ENCODE assay signal across 27 cellular contexts in genomic region chr5:171120986-171121622, GRCh38.
"Had no signal": no experiment of that assay in that cellular context is flagged by ENCODE, and none has a peak within 500 bp of the region (broad histone marks: within the 10 kb centered on the region; RNA-seq: fewer than 3 reads in every experiment).

No MANE protein-coding gene starts in this region.

- H3K27ac Mint-ChIP-seq: immature natural killer cell; mesothelial cell of epicardium; natural killer cell treated with Interleukin-12 subunit alpha and Interleukin-12 subunit beta and Interleukin-15 and Interleukin-18, amount 100 ng/mL, for 72 hours; stimulated activated memory B cell treated with anti-CD40 and anti-IgM and Interleukin-4, amounts not matched to agents 10 μg/mL and 1 μg/mL and 100 μg/mL, for 72 hours had no signal

- DNase-seq: effector CD4-positive, alpha-beta T cell; hypothalamus; immature natural killer cell; islet precursor cell; left ventricle myocardium superior; mesenchymal stem cell; mucosa of descending colon; naive B cell; nucleus accumbens; ovary; psoas muscle; spleen; stimulated activated CD4-positive, alpha-beta T cell treated with anti-CD3 and anti-CD28 coated beads, Interleukin-4, amount 100 ng/mL, for 4 hours; stimulated activated naive CD8-positive, alpha-beta T cell treated with anti-CD3 and anti-CD28 coated beads, Interleukin-15, Interleukin-2, amounts not matched to agents 100 U/mL and 50 U/mL, for 24 hours; substantia nigra; testis; tibial artery had no signal

- H3K4me1 ChIP-seq: psoas muscle, spleen, testis, tibial artery, upper lobe of left lung had no signal

- H3K4me3 Mint-ChIP-seq: immature natural killer cell; mesothelial cell of epicardium; naive B cell; natural killer cell treated with Interleukin-12 subunit alpha and Interleukin-12 subunit beta and Interleukin-15 and Interleukin-18, amount 100 ng/mL, for 72 hours; stimulated activated memory B cell treated with anti-CD40 and anti-IgM and Interleukin-4, amounts not matched to agents 10 μg/mL and 1 μg/mL and 100 μg/mL, for 72 hours had no signal

- H3K36me3 Mint-ChIP-seq: stimulated activated memory B cell treated with anti-CD40 and anti-IgM and Interleukin-4, amounts not matched to agents 10 μg/mL and 1 μg/mL and 100 μg/mL, for 72 hours had no signal

- H3K9me3 ChIP-seq: mucosa of descending colon, ovary, psoas muscle, testis, tibial artery had no signal

- ATAC-seq: left ventricle myocardium superior; mucosa of descending colon; natural killer cell treated with Interleukin-12 subunit alpha and Interleukin-12 subunit beta and Interleukin-15 and Interleukin-18, amount 100 ng/mL, for 72 hours; psoas muscle; right cardiac atrium; stimulated activated memory B cell treated with anti-CD40 and anti-IgM and Interleukin-4, amounts not matched to agents 10 μg/mL and 1 μg/mL and 100 μg/mL, for 72 hours; stimulated activated naive CD8-positive, alpha-beta T cell treated with anti-CD3 and anti-CD28 coated beads, Interleukin-15, Interleukin-2, amounts not matched to agents 100 U/mL and 50 U/mL, for 24 hours had no signal

- H3K36me3 ChIP-seq: ovary, spleen, tibial artery, upper lobe of left lung had no signal

- H3K4me1 Mint-ChIP-seq: immature natural killer cell; naive B cell; stimulated activated memory B cell treated with anti-CD40 and anti-IgM and Interleukin-4, amounts not matched to agents 10 μg/mL and 1 μg/mL and 100 μg/mL, for 72 hours had no signal

- H3K4me3 ChIP-seq: dorsolateral prefrontal cortex, mucosa of descending colon, ovary, psoas muscle, skin epidermis, spleen, testis, tibial artery, upper lobe of left lung had no signal

- FAIRE-seq: colon, frontal cortex, urothelium cell line had no signal

- H3K27me3 ChIP-seq: dorsolateral prefrontal cortex, ovary, testis, tibial artery, upper lobe of left lung had no signal

- H3K27ac ChIP-seq: dorsolateral prefrontal cortex, ovary, psoas muscle, skin epidermis, spleen, testis, tibial artery, upper lobe of left lung had no signal
